27 cellular contexts compared by ENCODE assay signal in genomic region chr5:151474799-151475198, GRCh38.
"Had no signal": no experiment of that assay in that cellular context is flagged by ENCODE, and none has a peak within 500 bp of the region (broad histone marks: within the 10 kb centered on the region; RNA-seq: fewer than 3 reads in every experiment).

No MANE protein-coding gene starts in this region.

- H3K36me3 Mint-ChIP-seq: activated naive CD4-positive, alpha-beta T cell treated with anti-CD3 and anti-CD28 coated beads, Interleukin-2, amount 50 U/mL, for 72 hours; activated naive CD8-positive, alpha-beta T cell treated with anti-CD3 and anti-CD28 coated beads, Interleukin-2, amount 10 ng/mL, durations not matched to agents 7 days and 5 days had no signal

- ATAC-seq: activated naive CD4-positive, alpha-beta T cell treated with anti-CD3 and anti-CD28 coated beads, Interleukin-2, amount 50 U/mL, for 72 hours; activated T-cell treated with anti-CD3 and anti-CD28 coated beads, Interleukin-2, amount 50 U/mL, for 72 hours; heart left ventricle; WTC11 had no signal

- H3K27ac ChIP-seq: ascending aorta, epithelial cell of prostate, esophagus squamous epithelium, heart left ventricle had no signal

- H3K4me3 Mint-ChIP-seq: activated CD4-positive, alpha-beta memory T cell treated with anti-CD3 and anti-CD28 coated beads, Interleukin-2, amount 10 ng/mL, durations not matched to agents 7 days and 5 days; activated CD4-positive, alpha-beta T cell treated with anti-CD3 and anti-CD28 coated beads, Interleukin-2, amount 10 ng/mL, durations not matched to agents 7 days and 5 days; activated naive CD4-positive, alpha-beta T cell treated with anti-CD3 and anti-CD28 coated beads, Interleukin-2, amount 10 ng/mL, durations not matched to agents 7 days and 5 days; activated naive CD8-positive, alpha-beta T cell treated with anti-CD3 and anti-CD28 coated beads, Interleukin-2, amount 10 ng/mL, durations not matched to agents 7 days and 5 days; activated T-cell treated with anti-CD3 and anti-CD28 coated beads, Interleukin-2, amount 50 U/mL, for 24 hours; activated T-cell treated with anti-CD3 and anti-CD28 coated beads, Interleukin-2, amount 50 U/mL, for 72 hours; WTC11 had no signal

- H3K4me3 ChIP-seq: ascending aorta, esophagus squamous epithelium, heart left ventricle had no signal

- H3K4me1 ChIP-seq: ascending aorta, esophagus squamous epithelium had no signal

- H3K9me3 ChIP-seq: ascending aorta, esophagus squamous epithelium, heart left ventricle had no signal

- H3K27ac Mint-ChIP-seq: activated CD4-positive, alpha-beta memory T cell treated with anti-CD3 and anti-CD28 coated beads, Interleukin-2, amount 10 ng/mL, durations not matched to agents 7 days and 5 days; activated CD4-positive, alpha-beta T cell treated with anti-CD3 and anti-CD28 coated beads, Interleukin-2, amount 10 ng/mL, durations not matched to agents 7 days and 5 days; activated naive CD4-positive, alpha-beta T cell treated with anti-CD3 and anti-CD28 coated beads, Interleukin-2, amount 10 ng/mL, durations not matched to agents 7 days and 5 days; activated naive CD4-positive, alpha-beta T cell treated with anti-CD3 and anti-CD28 coated beads, Interleukin-2, amount 50 U/mL, for 72 hours; activated naive CD8-positive, alpha-beta T cell treated with anti-CD3 and anti-CD28 coated beads, Interleukin-2, amount 10 ng/mL, durations not matched to agents 7 days and 5 days; activated T-cell treated with anti-CD3 and anti-CD28 coated beads, Interleukin-2, amount 50 U/mL, for 24 hours; activated T-cell treated with anti-CD3 and anti-CD28 coated beads, Interleukin-2, amount 50 U/mL, for 72 hours; WTC11 had no signal

- H3K27me3 Mint-ChIP-seq: activated CD4-positive, alpha-beta memory T cell treated with anti-CD3 and anti-CD28 coated beads, Interleukin-2, amount 10 ng/mL, durations not matched to agents 7 days and 5 days; activated CD4-positive, alpha-beta T cell treated with anti-CD3 and anti-CD28 coated beads, Interleukin-2, amount 10 ng/mL, durations not matched to agents 7 days and 5 days; activated naive CD4-positive, alpha-beta T cell treated with anti-CD3 and anti-CD28 coated beads, Interleukin-2, amount 10 ng/mL, durations not matched to agents 7 days and 5 days; activated naive CD8-positive, alpha-beta T cell treated with anti-CD3 and anti-CD28 coated beads, Interleukin-2, amount 10 ng/mL, durations not matched to agents 7 days and 5 days; activated T-cell treated with anti-CD3 and anti-CD28 coated beads, Interleukin-2, amount 50 U/mL, for 24 hours had no signal

- DNase-seq: activated CD4-positive, alpha-beta memory T cell treated with anti-CD3 and anti-CD28 coated beads, Interleukin-2, amount 10 ng/mL, durations not matched to agents 7 days and 5 days; activated CD4-positive, alpha-beta T cell treated with anti-CD3 and anti-CD28 coated beads for 1 hour; activated CD4-positive, alpha-beta T cell treated with anti-CD3 and anti-CD28 coated beads for 4 hours; activated CD4-positive, alpha-beta T cell treated with anti-CD3 and anti-CD28 coated beads, Interleukin-2, amount 10 ng/mL, durations not matched to agents 7 days and 5 days; activated CD4-positive, alpha-beta T cell treated with anti-CD3 and anti-CD28 coated beads, Interleukin-2, amount 50 U/mL, for 4 hours; activated CD8-positive, alpha-beta memory T cell treated with anti-CD3 and anti-CD28 coated beads, Interleukin-2, amount 50 U/mL, for 48 hours; activated gamma-delta T cell; activated naive CD4-positive, alpha-beta T cell; activated naive CD4-positive, alpha-beta T cell treated with anti-CD3 and anti-CD28 coated beads, Interleukin-2, amount 10 ng/mL, durations not matched to agents 7 days and 5 days; activated naive CD8-positive, alpha-beta T cell treated with anti-CD3 and anti-CD28 coated beads, Interleukin-2, amount 10 ng/mL, durations not matched to agents 7 days and 5 days; activated T-cell treated with anti-CD3 and anti-CD28 coated beads for 4 hours; activated T-cell treated with anti-CD3 and anti-CD28 coated beads, Interleukin-2, amount 50 U/mL, for 24 hours; activated T-cell treated with anti-CD3 and anti-CD28 coated beads, Interleukin-2, amount 50 U/mL, for 72 hours; cortex of kidney; dermis blood vessel endothelial cell; effector CD8-positive, alpha-beta T cell; esophagus squamous epithelium; foreskin melanocyte; heart left ventricle; T-helper 2 cell had no signal

- H3K9me3 Mint-ChIP-seq: activated CD4-positive, alpha-beta memory T cell treated with anti-CD3 and anti-CD28 coated beads, Interleukin-2, amount 10 ng/mL, durations not matched to agents 7 days and 5 days; activated CD4-positive, alpha-beta T cell treated with anti-CD3 and anti-CD28 coated beads, Interleukin-2, amount 10 ng/mL, durations not matched to agents 7 days and 5 days; activated naive CD4-positive, alpha-beta T cell treated with anti-CD3 and anti-CD28 coated beads, Interleukin-2, amount 10 ng/mL, durations not matched to agents 7 days and 5 days; activated naive CD4-positive, alpha-beta T cell treated with anti-CD3 and anti-CD28 coated beads, Interleukin-2, amount 50 U/mL, for 72 hours; activated naive CD8-positive, alpha-beta T cell treated with anti-CD3 and anti-CD28 coated beads, Interleukin-2, amount 10 ng/mL, durations not matched to agents 7 days and 5 days; activated T-cell treated with anti-CD3 and anti-CD28 coated beads, Interleukin-2, amount 50 U/mL, for 24 hours; activated T-cell treated with anti-CD3 and anti-CD28 coated beads, Interleukin-2, amount 50 U/mL, for 72 hours; WTC11 had no signal

- H3K27me3 ChIP-seq: ascending aorta, esophagus squamous epithelium, heart left ventricle had no signal

- H3K4me1 Mint-ChIP-seq: activated CD4-positive, alpha-beta memory T cell treated with anti-CD3 and anti-CD28 coated beads, Interleukin-2, amount 10 ng/mL, durations not matched to agents 7 days and 5 days; activated CD4-positive, alpha-beta T cell treated with anti-CD3 and anti-CD28 coated beads, Interleukin-2, amount 10 ng/mL, durations not matched to agents 7 days and 5 days; activated naive CD4-positive, alpha-beta T cell treated with anti-CD3 and anti-CD28 coated beads, Interleukin-2, amount 10 ng/mL, durations not matched to agents 7 days and 5 days; activated naive CD8-positive, alpha-beta T cell treated with anti-CD3 and anti-CD28 coated beads, Interleukin-2, amount 10 ng/mL, durations not matched to agents 7 days and 5 days; WTC11 had no signal

- FAIRE-seq: colon, endometrium, endothelial cell of umbilical vein had no signal
